ENCODE assay signal across 16 cellular contexts in the genomic region with DNA sequence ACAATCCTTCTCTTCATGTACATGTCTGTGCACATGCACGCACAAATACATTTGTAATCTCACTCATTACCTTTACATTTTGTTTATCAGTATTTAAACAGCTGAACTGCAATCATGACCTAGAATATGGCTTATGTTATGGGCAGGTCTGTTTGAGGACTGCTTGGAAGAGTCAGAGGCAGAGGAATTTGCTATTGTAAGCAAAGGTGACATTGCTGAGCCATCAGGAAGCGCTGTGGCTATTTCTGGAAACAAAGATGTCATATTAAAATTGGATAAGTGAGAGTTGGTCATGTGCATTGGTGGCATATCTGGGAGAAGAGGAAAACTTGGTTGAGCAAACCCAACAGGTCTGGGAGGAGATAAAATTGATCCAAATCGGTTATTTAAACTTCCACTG.
"Had no signal": no experiment of that assay in that cellular context is flagged by ENCODE, and none has a peak within 500 bp of the region (broad histone marks: within the 10 kb centered on the region; RNA-seq: fewer than 3 reads in every experiment).

No MANE protein-coding gene starts in this region.

- H3K27ac ChIP-seq: brain microvascular endothelial cell, epithelial cell of prostate, pancreas, upper lobe of right lung had no signal

- H3K4me1 Mint-ChIP-seq: stimulated activated naive CD8-positive, alpha-beta T cell treated with anti-CD3 and anti-CD28 coated beads, Interleukin-15, amount 100 ng/mL, for 72 hours had no signal

- H3K9me3 ChIP-seq: pancreas, spleen, upper lobe of right lung had no signal

- ATAC-seq: activated T-helper 17 cell treated with anti-CD3 and anti-CD28 coated beads, Interleukin-2, amount 50 U/mL, for 72 hours; effector memory CD8-positive, alpha-beta T cell; pancreas; stimulated activated naive CD8-positive, alpha-beta T cell treated with anti-CD3 and anti-CD28 coated beads, Interleukin-15, amount 100 ng/mL, for 72 hours; upper lobe of right lung had no signal

- H3K27ac Mint-ChIP-seq: activated T-helper 17 cell treated with anti-CD3 and anti-CD28 coated beads, Interleukin-2, amount 50 U/mL, for 72 hours; dendritic cell treated with granulocyte-macrophage colony-stimulating factor and Interleukin-4, amounts not matched to agents 40 ng/mL and 50 ng/mL, for 4 days; stimulated activated naive CD8-positive, alpha-beta T cell treated with anti-CD3 and anti-CD28 coated beads, Interleukin-15, amount 100 ng/mL, for 72 hours had no signal

- H3K27me3 ChIP-seq: brain microvascular endothelial cell, pancreas, spleen, upper lobe of right lung had no signal

- H3K27me3 Mint-ChIP-seq: activated T-helper 17 cell treated with anti-CD3 and anti-CD28 coated beads, Interleukin-2, amount 50 U/mL, for 72 hours; dendritic cell treated with granulocyte-macrophage colony-stimulating factor and Interleukin-4, amounts not matched to agents 40 ng/mL and 50 ng/mL, for 4 days; effector memory CD8-positive, alpha-beta T cell; stimulated activated naive CD8-positive, alpha-beta T cell treated with anti-CD3 and anti-CD28 coated beads, Interleukin-15, amount 100 ng/mL, for 72 hours had no signal

- DNase-seq: activated CD4-positive, alpha-beta T cell treated with anti-CD3 and anti-CD28 coated beads, Interleukin-2, amount 50 U/mL, for 4 hours; activated CD4-positive, CD25-positive, alpha-beta regulatory T cell treated with anti-CD3 and anti-CD28 coated beads, Interleukin-2, amount 50 U/mL, for 72 hours; activated naive CD4-positive, alpha-beta T cell treated with Interleukin-2 at 50 U/mL for 16 hours; anterior cingulate cortex; brain microvascular endothelial cell; cerebellar nuclear complex; effector memory CD8-positive, alpha-beta T cell; islet precursor cell; pancreas; spleen; stimulated activated naive CD8-positive, alpha-beta T cell treated with anti-CD3 and anti-CD28 coated beads, Interleukin-15, amount 100 ng/mL, for 72 hours; T-helper 9 cell; upper lobe of right lung had no signal

- H3K4me3 Mint-ChIP-seq: activated T-helper 17 cell treated with anti-CD3 and anti-CD28 coated beads, Interleukin-2, amount 50 U/mL, for 72 hours; dendritic cell treated with granulocyte-macrophage colony-stimulating factor and Interleukin-4, amounts not matched to agents 40 ng/mL and 50 ng/mL, for 4 days; effector memory CD8-positive, alpha-beta T cell; stimulated activated naive CD8-positive, alpha-beta T cell treated with anti-CD3 and anti-CD28 coated beads, Interleukin-15, amount 100 ng/mL, for 72 hours had no signal

- H3K4me3 ChIP-seq: pancreas, spleen, upper lobe of right lung had no signal

- H3K4me1 ChIP-seq: pancreas, upper lobe of right lung had no signal

- H3K9me3 Mint-ChIP-seq: activated T-helper 17 cell treated with anti-CD3 and anti-CD28 coated beads, Interleukin-2, amount 50 U/mL, for 72 hours; dendritic cell treated with granulocyte-macrophage colony-stimulating factor and Interleukin-4, amounts not matched to agents 40 ng/mL and 50 ng/mL, for 4 days had no signal
